8 cellular contexts compared by ENCODE assay signal in the genomic region with DNA sequence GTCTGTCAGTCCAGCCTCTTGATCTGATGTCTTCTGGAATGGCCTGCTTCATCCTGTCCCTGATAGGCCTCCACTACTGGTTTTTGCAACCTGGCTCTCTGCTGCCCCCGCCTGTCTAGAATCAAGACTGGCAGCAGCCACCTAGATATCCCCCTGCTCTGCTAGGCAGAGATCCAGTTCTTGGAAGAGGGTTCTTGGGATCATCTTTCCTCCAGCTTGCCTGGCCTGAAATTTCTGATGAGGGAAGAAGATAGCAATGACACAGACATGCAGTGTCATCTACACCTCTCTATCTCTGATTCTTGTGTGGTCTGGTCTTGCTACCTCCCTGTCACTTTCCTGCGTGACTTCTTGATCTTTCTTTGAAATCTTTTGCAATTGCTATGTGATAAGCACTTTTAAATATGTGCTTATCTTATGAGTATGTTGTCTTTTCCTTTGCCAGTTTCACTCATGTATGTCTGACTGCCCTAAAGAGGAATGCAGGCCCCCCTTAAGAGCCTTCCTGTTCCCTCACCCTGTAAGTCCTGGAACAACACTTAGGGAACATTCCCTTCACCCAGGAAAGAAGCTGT. TPM values are rescaled to one million over a fixed set of nuclear protein-coding genes. Genes with fewer than 3 reads are reported as not detected.
DNase-seq lines count a peak whose midpoint lies in the region; ATAC-seq and TF ChIP-seq lines count a peak whose summit lies in the region.

No MANE protein-coding gene starts in this region.

- no peaks in the 10 kb centered on the region for H3K9me3 Mint-ChIP-seq in WTC11

- H3K4me1 Mint-ChIP-seq in WTC11, result no peaks in the 10 kb centered on the region

- no peaks in the 10 kb centered on the region for H3K27me3 Mint-ChIP-seq in WTC11 (ENCODE audit: low read depth)

- no peak overlapping the region for H3K4me3 Mint-ChIP-seq in WTC11

- peak; percentile 83 for TF ChIP-seq CTCF in WTC11 (IDR thresholded peaks at IDR 0.05)
- peak; percentile 88 to 90 for TF ChIP-seq CTCF in mammary epithelial cell (conservative IDR thresholded peaks at IDR 0.05 in 1 of 2, IDR thresholded peaks at IDR 0.05 in 1 of 2; ENCODE audit: extremely low read depth in 1 of 2, insufficient read depth in 1 of 2, low read depth in 1 of 2, low read length in 2 of 2)

- H3K79me2 ChIP-seq in mammary epithelial cell (ENCODE audit: insufficient read depth, low read length), result no peaks in the 10 kb centered on the region

- no peak overlapping the region for H3K9ac ChIP-seq in mammary epithelial cell (ENCODE audit: insufficient read depth, low read length)

- H4K20me1 ChIP-seq in mammary epithelial cell (ENCODE audit: insufficient read depth, low read length), result no peaks in the 10 kb centered on the region

- ATAC-seq in WTC11 (peak; percentile 99), HG03457 (IDR thresholded peaks at IDR 0.05; ENCODE audit: unreplicated experiment) (no peak)

- H3K36me3 ChIP-seq in mammary epithelial cell (ENCODE audit: insufficient read depth, low read length), result peaks cover 8% of the 10 kb centered on the region

- in situ Hi-C loops in mammary epithelial cell (cut with MboI; ENCODE audit: low sequenced_read_pairs in 2 of 2), result no loop called here

- no peaks in the 10 kb centered on the region for H3K27me3 ChIP-seq in mammary epithelial cell (ENCODE audit: insufficient read depth, low read length)

- H3K4me1 ChIP-seq in mammary epithelial cell (ENCODE audit: insufficient read depth, low read length), result peaks cover 6% of the 10 kb centered on the region

- H3K4me2 ChIP-seq in mammary epithelial cell (ENCODE audit: insufficient read depth, low read depth, low read length), result no peak overlapping the region

- 0 out of 2 replicates have a peak overlapping the region, but pooled peaks have one; percentile 28 for H3K27ac Mint-ChIP-seq in WTC11

- dilution Hi-C loops in mammary epithelial cell (cut with HindIII; ENCODE audit: low sequenced_read_pairs), result loop anchor here (25.0 kb wide), 1 partner anchor 153 kb away; no protein-coding TSS in a partner anchor

- H2AFZ ChIP-seq in mammary epithelial cell (ENCODE audit: low read depth, low read length), result no peak overlapping the region

- POLR2A ChIA-PET in WTC11 (lab: Charles Lee), result interaction anchor here (0.6 kb wide), 2 partner anchors 48 to 190 kb away, joined by 3 to 4 read pairs; no protein-coding TSS in a partner anchor

- intact Hi-C loops in mammary epithelial cell (cut with micrococcal nuclease), result loop anchor here (1.0 to 5.0 kb wide), 4 partner anchors 72 to 249 kb away; a partner anchor contains a TSS

- no peak overlapping the region for H3K4me3 ChIP-seq in mammary epithelial cell (replicated peaks in 1 of 3; ENCODE audit: insufficient read depth in 1 of 3, low read depth in 2 of 3, low read length in 3 of 3)

- 100% methylated on average over 1 of the region's 2 CpGs for WGBS in mammary epithelial cell (ENCODE audit: low coverage, missing lambda C conversion rate)

- H3K27ac ChIP-seq in mammary epithelial cell (ENCODE audit: insufficient read depth, low read depth, low read length), result no peak overlapping the region

- DNase-seq in NCI-H524 (lab: John Stamatoyannopoulos, UW) (peak; percentile 14 to 53), NCI-H524 treated with DMSO at 0.1 percent for 48 hours (lab: John Stamatoyannopoulos, UW) (no peak), NCI-H1694 treated with DMSO at 0.1 percent for 48 hours (lab: John Stamatoyannopoulos, UW) (peak; percentile 44), WTC11 (ENCODE audit: low spot score) (peak; percentile 79), mammary epithelial cell (peak; percentile 56), kidney tubule cell (ENCODE audit: low spot score) (peak; percentile 67)
- DNase-seq in stimulated activated CD4-positive, alpha-beta T cell treated with anti-CD3 and anti-CD28 coated beads, Interleukin-2, amount 100 ng/mL, for 4 hours (ENCODE audit: low read depth), result peak; percentile 54

- no peaks in the 10 kb centered on the region for H3K9me3 ChIP-seq in mammary epithelial cell (replicated peaks; ENCODE audit: insufficient read depth, low read length)

- CTCF ChIA-PET in WTC11 (lab: Charles Lee), result interaction anchor here (0.6 to 1.4 kb wide), 12 partner anchors 13 to 405 kb away, joined by 3 to 6 read pairs (median 3); a partner anchor contains a TSS
- CTCF ChIA-PET in mammary epithelial cell (lab: Charles Lee; ENCODE audit: low non-redundant PET), result no interaction called here

- BruUV-seq in mammary epithelial cell (replicated peaks; lab: Mats Ljungman, UMichigan), result no TSS peak

- H3K36me3 Mint-ChIP-seq in WTC11, result peaks cover 10% of the 10 kb centered on the region

TF ChIP-seq in WTC11, 78 proteins besides CTCF, POLR2A, EP300 and RAD21:
- TF ChIP-seq, protein P1, sequence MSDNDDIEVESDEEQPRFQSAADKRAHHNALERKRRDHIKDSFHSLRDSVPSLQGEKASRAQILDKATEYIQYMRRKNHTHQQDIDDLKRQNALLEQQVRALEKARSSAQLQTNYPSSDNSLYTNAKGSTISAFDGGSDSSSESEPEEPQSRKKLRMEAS (CRISPR knock-in tag; IDR thresholded peaks at IDR 0.05), result no peak
- 0 out of 2 replicates have a peak, but pooled peaks have one; percentile 24 for TF ChIP-seq SP1 (CRISPR knock-in tag; conservative IDR thresholded peaks at IDR 0.05)

RNA-seq across cellular contexts. Expression of a gene that starts 20.3 kb away (rescaled TPM):
- total RNA-seq in WTC11 (2021), result 32.5 to 34.6 TPM (median 33.3 TPM) in 3 replicates
- total RNA-seq in mammary epithelial cell, result 10 to 100 TPM; 19.2 to 27.3 TPM
- 9.9 TPM for polyA plus RNA-seq in mammary epithelial cell
- 46.6 TPM for polyA minus RNA-seq in mammary epithelial cell

RNA-seq across cellular contexts. Expression of a gene that starts 41.8 kb away (rescaled TPM):
- total RNA-seq in WTC11 (2021) (23.5 to 27.9 TPM (median 25.8 TPM) in 3 replicates), mammary epithelial cell (10 to 100 TPM; 16.5 to 22.9 TPM)
- 20.8 TPM for polyA plus RNA-seq in mammary epithelial cell
- 4.9 TPM for polyA minus RNA-seq in mammary epithelial cell

RNA-seq across cellular contexts. Expression of a gene that starts 41.8 kb away (rescaled TPM):
- total RNA-seq in WTC11 (2021) (15.2 to 18.3 TPM (median 17.7 TPM) in 3 replicates), mammary epithelial cell (10 to 100 TPM in 1 of 2 donors, 1 to 10 TPM in 1; 9.7 to 10.1 TPM)
- polyA plus RNA-seq in mammary epithelial cell, result 14.6 TPM
- polyA minus RNA-seq in mammary epithelial cell, result 6.5 TPM

RNA-seq across cellular contexts. Expression of a gene that starts 49.2 kb away (rescaled TPM):
- total RNA-seq in WTC11 (2021), result 0.32 TPM in 1 of 3 replicates, not detected in the others
- not detected for total RNA-seq in mammary epithelial cell
- not detected for polyA plus RNA-seq in mammary epithelial cell
- not detected for polyA minus RNA-seq in mammary epithelial cell
